ENCODE assay signal across 10 cellular contexts in the genomic region with DNA sequence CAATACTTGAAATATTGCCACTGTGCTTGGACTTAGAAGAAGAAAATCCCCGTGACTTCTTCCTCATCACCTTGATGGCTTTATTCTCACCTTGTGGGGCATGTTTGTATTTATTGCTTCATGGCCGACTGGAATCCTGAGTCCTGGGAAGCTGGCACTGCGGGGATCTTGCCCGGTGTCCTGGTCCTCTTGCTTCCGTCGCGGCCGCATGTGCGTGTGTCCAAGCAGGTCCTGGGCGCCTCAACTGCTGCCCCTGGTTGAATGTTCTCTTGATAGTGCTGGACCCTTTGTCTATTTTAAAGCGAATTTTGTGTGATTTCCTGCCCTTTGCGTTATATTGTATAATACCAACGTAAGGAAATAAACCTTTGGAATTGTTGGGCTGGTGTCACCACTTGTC.
"Had no signal": no experiment of that assay in that cellular context is flagged by ENCODE, and none has a peak within 500 bp of the region (broad histone marks: within the 10 kb centered on the region; RNA-seq: fewer than 3 reads in every experiment).

No MANE protein-coding gene starts in this region.

- DNase-seq: activated CD4-positive, alpha-beta T cell treated with anti-CD3 and anti-CD28 coated beads for 4 hours; activated CD8-positive, alpha-beta memory T cell treated with anti-CD3 and anti-CD28 coated beads, Interleukin-2, amount 50 U/mL, for 48 hours; activated CD8-positive, alpha-beta T cell treated with anti-CD3 and anti-CD28 coated beads for 36 hours; activated naive CD8-positive, alpha-beta T cell treated with anti-CD3 and anti-CD28 coated beads, Interleukin-2, amount 10 ng/mL, durations not matched to agents 7 days and 5 days; foreskin keratinocyte; T1000 had no signal

- H3K27me3 Mint-ChIP-seq: activated CD8-positive, alpha-beta T cell treated with anti-CD3 and anti-CD28 coated beads for 36 hours; activated naive CD8-positive, alpha-beta T cell treated with anti-CD3 and anti-CD28 coated beads, Interleukin-2, amount 10 ng/mL, durations not matched to agents 7 days and 5 days had no signal

- H3K4me1 ChIP-seq: foreskin keratinocyte had no signal

- H3K27ac Mint-ChIP-seq: activated CD8-positive, alpha-beta T cell treated with anti-CD3 and anti-CD28 coated beads for 36 hours; activated naive CD8-positive, alpha-beta T cell treated with anti-CD3 and anti-CD28 coated beads, Interleukin-2, amount 10 ng/mL, durations not matched to agents 7 days and 5 days; stimulated activated effector memory CD8-positive, alpha-beta T cell treated with anti-CD3 and anti-CD28 coated beads, Interleukin-12 subunit alpha, Interleukin-12 subunit beta, amount 100 ng/mL, for 72 hours had no signal

- ATAC-seq: activated CD8-positive, alpha-beta T cell treated with anti-CD3 and anti-CD28 coated beads for 36 hours; stimulated activated effector memory CD8-positive, alpha-beta T cell treated with anti-CD3 and anti-CD28 coated beads, Interleukin-12 subunit alpha, Interleukin-12 subunit beta, amount 100 ng/mL, for 72 hours had no signal

- H3K36me3 Mint-ChIP-seq: activated naive CD8-positive, alpha-beta T cell treated with anti-CD3 and anti-CD28 coated beads, Interleukin-2, amount 10 ng/mL, durations not matched to agents 7 days and 5 days had no signal

- H3K9me3 ChIP-seq: transverse colon had no signal

- H3K4me3 ChIP-seq: smooth muscle cell, transverse colon had no signal

- H3K9me3 Mint-ChIP-seq: activated CD8-positive, alpha-beta T cell treated with anti-CD3 and anti-CD28 coated beads for 36 hours; activated naive CD8-positive, alpha-beta T cell treated with anti-CD3 and anti-CD28 coated beads, Interleukin-2, amount 10 ng/mL, durations not matched to agents 7 days and 5 days; stimulated activated effector memory CD8-positive, alpha-beta T cell treated with anti-CD3 and anti-CD28 coated beads, Interleukin-12 subunit alpha, Interleukin-12 subunit beta, amount 100 ng/mL, for 72 hours had no signal

- H3K27me3 ChIP-seq: foreskin keratinocyte, transverse colon had no signal

- H3K27ac ChIP-seq: foreskin keratinocyte, VCaP had no signal

- H3K4me2 ChIP-seq: smooth muscle cell had no signal

- H3K4me3 Mint-ChIP-seq: activated CD8-positive, alpha-beta T cell treated with anti-CD3 and anti-CD28 coated beads for 36 hours; activated naive CD8-positive, alpha-beta T cell treated with anti-CD3 and anti-CD28 coated beads, Interleukin-2, amount 10 ng/mL, durations not matched to agents 7 days and 5 days; stimulated activated effector memory CD8-positive, alpha-beta T cell treated with anti-CD3 and anti-CD28 coated beads, Interleukin-12 subunit alpha, Interleukin-12 subunit beta, amount 100 ng/mL, for 72 hours had no signal
